21 cellular contexts compared by ENCODE assay signal in genomic region chr1:166197597-166197996, GRCh38. TPM values are rescaled to one million over a fixed set of nuclear protein-coding genes. Genes with fewer than 3 reads are reported as not detected.
"Had no signal": no experiment of that assay in that cellular context is flagged by ENCODE, and none has a peak within 500 bp of the region (broad histone marks: within the 10 kb centered on the region; RNA-seq: fewer than 3 reads in every experiment).

No MANE protein-coding gene starts in this region.

- H3K4me1 ChIP-seq: colonic mucosa, upper lobe of left lung had no signal

- H3K9me3 ChIP-seq: colonic mucosa, upper lobe of left lung had no signal

- H3K27me3 ChIP-seq: colonic mucosa, upper lobe of left lung had no signal

- H3K36me3 ChIP-seq: colonic mucosa, upper lobe of left lung had no signal

- H3K4me3 ChIP-seq: colonic mucosa, upper lobe of left lung had no signal

- H3K4me3 Mint-ChIP-seq: activated CD8-positive, alpha-beta memory T cell treated with anti-CD3 and anti-CD28 coated beads, Interleukin-2, amount 10 ng/mL, durations not matched to agents 7 days and 5 days; activated naive CD8-positive, alpha-beta T cell; memory B cell; nephron; stimulated activated naive CD8-positive, alpha-beta T cell treated with anti-CD3 and anti-CD28 coated beads, Interleukin-15, Interleukin-2, amounts not matched to agents 100 ng/mL and 50 ng/mL, for 24 hours had no signal

- H3K4me1 Mint-ChIP-seq: activated CD8-positive, alpha-beta memory T cell treated with anti-CD3 and anti-CD28 coated beads, Interleukin-2, amount 10 ng/mL, durations not matched to agents 7 days and 5 days; memory B cell; nephron had no signal

- H3K27ac Mint-ChIP-seq: activated CD8-positive, alpha-beta memory T cell treated with anti-CD3 and anti-CD28 coated beads, Interleukin-2, amount 10 ng/mL, durations not matched to agents 7 days and 5 days; activated naive CD8-positive, alpha-beta T cell; memory B cell; nephron; stimulated activated naive CD8-positive, alpha-beta T cell treated with anti-CD3 and anti-CD28 coated beads, Interleukin-15, Interleukin-2, amounts not matched to agents 100 ng/mL and 50 ng/mL, for 24 hours had no signal

- H3K27ac ChIP-seq: colonic mucosa, upper lobe of left lung had no signal

- H3K9me3 Mint-ChIP-seq: memory B cell; nephron; stimulated activated naive CD8-positive, alpha-beta T cell treated with anti-CD3 and anti-CD28 coated beads, Interleukin-15, Interleukin-2, amounts not matched to agents 100 ng/mL and 50 ng/mL, for 24 hours had no signal

- DNase-seq: activated CD4-positive, alpha-beta T cell treated with anti-CD3 and anti-CD28 coated beads, Interleukin-2, amount 50 U/mL, for 4 hours; activated CD8-positive, alpha-beta memory T cell treated with anti-CD3 and anti-CD28 coated beads, Interleukin-2, amount 10 ng/mL, durations not matched to agents 7 days and 5 days; activated gamma-delta T cell; activated T-cell treated with anti-CD3 and anti-CD28 coated beads, Interleukin-2, amount 50 U/mL, for 48 hours; amygdala; caudate nucleus; colonic mucosa; hypothalamus; left colon; occipital lobe; stimulated activated CD4-positive, alpha-beta T cell treated with anti-CD3 and anti-CD28 coated beads, Interleukin-15, amount 100 ng/mL, for 24 hours; stimulated activated CD4-positive, alpha-beta T cell treated with anti-CD3 and anti-CD28 coated beads, Interleukin-4, amount 100 ng/mL, for 24 hours; T-helper 2 cell; upper lobe of left lung had no signal

- ATAC-seq: activated CD4-positive, CD25-positive, alpha-beta regulatory T cell treated with anti-CD3 and anti-CD28 coated beads, Interleukin-2, amount 50 U/mL, for 24 hours; activated CD8-positive, alpha-beta memory T cell treated with anti-CD3 and anti-CD28 coated beads, Interleukin-2, amount 10 ng/mL, durations not matched to agents 7 days and 5 days; left colon had no signal

- H3K36me3 Mint-ChIP-seq: activated CD8-positive, alpha-beta memory T cell treated with anti-CD3 and anti-CD28 coated beads, Interleukin-2, amount 10 ng/mL, durations not matched to agents 7 days and 5 days; activated naive CD8-positive, alpha-beta T cell; memory B cell had no signal

- FAIRE-seq: endothelial cell of umbilical vein had no signal

RNA-seq across cellular contexts. Expression of gene FAM78B, which starts 30.8 kb away (rescaled TPM):
- total RNA-seq: endothelial cell of umbilical vein, glomerular endothelial cell had no signal
